1 cellular context compared by ENCODE assay signal in genomic region chr1:6127587-6128163, GRCh38.
TF ChIP-seq lines count a peak whose summit lies in the region.

No MANE protein-coding gene starts in this region.

TF ChIP-seq in K562, 482 proteins besides CTCF, POLR2A, EP300 and RAD21 (continued from another document and continues in another):
- TF ChIP-seq CLOCK (CRISPR knock-in tag; IDR thresholded peaks at IDR 0.05; ENCODE audit: borderline replicate concordance), result no peak
- no peak for TF ChIP-seq ZSCAN32 (CRISPR knock-in tag; IDR thresholded peaks at IDR 0.05)
- no peak for TF ChIP-seq SAFB2 (IDR thresholded peaks at IDR 0.05; ENCODE audit: borderline replicate concordance, low read depth, low read length, severe bottlenecking)
- no peak for TF ChIP-seq ZNF551 (CRISPR knock-in tag; IDR thresholded peaks at IDR 0.05)
- TF ChIP-seq SOX6 (IDR thresholded peaks at IDR 0.05), result no peak
- no peak for TF ChIP-seq FOS (IDR thresholded peaks at IDR 0.05; ENCODE audit: extremely low read depth, insufficient read length)
- no peak for TF ChIP-seq DACH1 (IDR thresholded peaks at IDR 0.05; ENCODE audit: partially characterized antibody)
- TF ChIP-seq REST (CRISPR knock-in tag; IDR thresholded peaks at IDR 0.05; ENCODE audit: low read depth), result no peak
- no peak for TF ChIP-seq POLR2AphosphoS2 (IDR thresholded peaks at IDR 0.05; ENCODE audit: low read length)
- TF ChIP-seq GTF2F1 (IDR thresholded peaks at IDR 0.05; ENCODE audit: low read depth, low read length), result no peak
- TF ChIP-seq NR2C1 (IDR thresholded peaks at IDR 0.05), result no peak
- no peak for TF ChIP-seq NR2C1 (tag; IDR thresholded peaks at IDR 0.05)
- no peak for TF ChIP-seq MTF1 (CRISPR knock-in tag; IDR thresholded peaks at IDR 0.05; ENCODE audit: borderline replicate concordance)
- TF ChIP-seq ILK (tag; IDR thresholded peaks at IDR 0.05; ENCODE audit: borderline replicate concordance, low read depth), result no peak
- peak; percentile 96 for TF ChIP-seq FOXP4 (CRISPR knock-in tag; IDR thresholded peaks at IDR 0.05; ENCODE audit: borderline replicate concordance)
- no peak for TF ChIP-seq BRD9 (IDR thresholded peaks at IDR 0.05; ENCODE audit: low read depth, partially characterized antibody)
- peak; percentile 60; the same call in 1 of the 2 replicates for TF ChIP-seq NR2C2 (CRISPR knock-in tag; IDR thresholded peaks at IDR 0.05)
- no peak for TF ChIP-seq NR2C2 (tag; IDR thresholded peaks at IDR 0.05)
- TF ChIP-seq SRF (CRISPR knock-in tag; IDR thresholded peaks at IDR 0.05), result peak in 1 of 2 experiments; percentile 64; a peak in 1 of 4 replicates
- TF ChIP-seq XRCC4 (IDR thresholded peaks at IDR 0.05; ENCODE audit: extremely low read depth, insufficient read depth, insufficient read length), result no peak
- TF ChIP-seq SMARCA5 (IDR thresholded peaks at IDR 0.05), result no peak
- no peak for TF ChIP-seq HOXB6 (CRISPR knock-in tag; IDR thresholded peaks at IDR 0.05; ENCODE audit: borderline replicate concordance)
- no peak for TF ChIP-seq BRF1 (IDR thresholded peaks at IDR 0.05; ENCODE audit: borderline replicate concordance, extremely low read depth, insufficient read length)
- no peak for TF ChIP-seq RBM34 (IDR thresholded peaks at IDR 0.05; ENCODE audit: borderline replicate concordance, insufficient read depth, low read length)
- TF ChIP-seq TAF15 (IDR thresholded peaks at IDR 0.05; ENCODE audit: low read depth, low read length), result no peak
- TF ChIP-seq SAFB (IDR thresholded peaks at IDR 0.05; ENCODE audit: borderline replicate concordance, low read depth, low read length), result no peak
- 0 out of 2 replicates have a peak, but pooled peaks have one; percentile 34 for TF ChIP-seq CEBPG (CRISPR knock-in tag; IDR thresholded peaks at IDR 0.05)
- no peak for TF ChIP-seq CEBPG (tag; conservative IDR thresholded peaks at IDR 0.05 in 1 of 2, IDR thresholded peaks at IDR 0.05 in 1 of 2)
- TF ChIP-seq ZNF77 (CRISPR knock-in tag; IDR thresholded peaks at IDR 0.05), result no peak
- TF ChIP-seq BDP1 (IDR thresholded peaks at IDR 0.05; ENCODE audit: insufficient read depth, insufficient read length), result no peak
- TF ChIP-seq YY1 (IDR thresholded peaks at IDR 0.05; ENCODE audit: borderline replicate concordance in 1 of 3, control insufficient read depth in 1 of 3, extremely low read depth in 1 of 3, insufficient read depth in 3 of 3, insufficient read length in 1 of 3, insufficient replicate concordance in 2 of 3, low read depth in 1 of 3, low read length in 2 of 3), result peak in 1 of 3 experiments; percentile 32
- TF ChIP-seq PYGO2 (tag; IDR thresholded peaks at IDR 0.05), result no peak
- TF ChIP-seq SMARCE1 (IDR thresholded peaks at IDR 0.05), result no peak
- TF ChIP-seq ADNP (tag; IDR thresholded peaks at IDR 0.05), result no peak
- no peak for TF ChIP-seq ZNF395 (CRISPR knock-in tag; IDR thresholded peaks at IDR 0.05)
- no peak for TF ChIP-seq RBM14 (IDR thresholded peaks at IDR 0.05; ENCODE audit: borderline replicate concordance, insufficient read depth, low read depth, low read length)
- TF ChIP-seq CBFB (CRISPR knock-in tag; IDR thresholded peaks at IDR 0.05), result peak; percentile 57; the same call in 1 of the 2 replicates
- TF ChIP-seq ZNF282 (CRISPR knock-in tag; IDR thresholded peaks at IDR 0.05), result peak; percentile 72; the same call in 1 of the 2 replicates
- no peak for TF ChIP-seq TCF3 (CRISPR knock-in tag; IDR thresholded peaks at IDR 0.05)
- no peak for TF ChIP-seq TRIM24 (IDR thresholded peaks at IDR 0.05)
- 0 out of 2 replicates have a peak, but pooled peaks have one; percentile 80 for TF ChIP-seq FOXK1 (CRISPR knock-in tag; IDR thresholded peaks at IDR 0.05; ENCODE audit: borderline replicate concordance)
- no peak for TF ChIP-seq ZNF584 (CRISPR knock-in tag; IDR thresholded peaks at IDR 0.05; ENCODE audit: low read depth)
- TF ChIP-seq HMGXB4 (CRISPR knock-in tag; IDR thresholded peaks at IDR 0.05), result peak; percentile 77; the same call in 1 of the 2 replicates
- TF ChIP-seq NKRF (IDR thresholded peaks at IDR 0.05; ENCODE audit: borderline replicate concordance), result peak; percentile 55; the same call in 1 of the 2 replicates
- TF ChIP-seq ZNF449 (CRISPR knock-in tag; IDR thresholded peaks at IDR 0.05), result no peak
- TF ChIP-seq BRF2 (IDR thresholded peaks at IDR 0.05; ENCODE audit: borderline replicate concordance, insufficient read depth, insufficient read length), result no peak
- peak; percentile 70; the same call in 1 of the 2 replicates for TF ChIP-seq ZBTB43 (CRISPR knock-in tag; IDR thresholded peaks at IDR 0.05)
- TF ChIP-seq TGIF2 (CRISPR knock-in tag; IDR thresholded peaks at IDR 0.05), result no peak
- no peak for TF ChIP-seq KAT8 (IDR thresholded peaks at IDR 0.05; ENCODE audit: low read depth)
- TF ChIP-seq ZNF133 (CRISPR knock-in tag; IDR thresholded peaks at IDR 0.05), result no peak
- no peak for TF ChIP-seq SIRT6 (IDR thresholded peaks at IDR 0.05; ENCODE audit: low read depth, low read length)
